8 cellular contexts compared by ENCODE assay signal in genomic region chr1:197200468-197200899, GRCh38. TPM values are rescaled to one million over a fixed set of nuclear protein-coding genes. Genes with fewer than 3 reads are reported as not detected.
A peak's percentile ranks its signal among the peaks of the same experiment; 100 is the strongest.
DNase-seq lines count a peak whose midpoint lies in the region; ATAC-seq and TF ChIP-seq lines count a peak whose summit lies in the region.

No MANE protein-coding gene starts in this region.

- no peaks in the 10 kb centered on the region for H3K9me3 ChIP-seq in gastrocnemius medialis

- peaks cover 49% of the 10 kb centered on the region for H3K4me1 Mint-ChIP-seq in activated naive CD8-positive, alpha-beta T cell treated with anti-CD3 and anti-CD28 coated beads for 36 hours

- DNase-seq in NCI-H1105 treated with DMSO at 0.1 percent for 48 hours (lab: John Stamatoyannopoulos, UW) (peak; percentile 38), NCI-H1105 (lab: John Stamatoyannopoulos, UW) (no peak), left cardiac atrium (no peak), gastrocnemius medialis (no peak), NCI-H524 (lab: John Stamatoyannopoulos, UW) (no peak)
- no peak for DNase-seq in Jurkat, Clone E6-1 (ENCODE audit: low read depth, low spot score)
- DNase-seq in activated naive CD8-positive, alpha-beta T cell treated with anti-CD3 and anti-CD28 coated beads for 36 hours, result peak; percentile 1

- H3K27ac Mint-ChIP-seq in activated naive CD8-positive, alpha-beta T cell treated with anti-CD3 and anti-CD28 coated beads for 36 hours, result peak overlapping the region; percentile 89

- peak overlapping the region; percentile 86 to 94 (median 92) for H3K27ac ChIP-seq in gastrocnemius medialis

- no peak for TF ChIP-seq POLR2A in gastrocnemius medialis (IDR thresholded peaks at IDR 0.05)

- peak overlapping the region; percentile 92 for H3K4me3 ChIP-seq in Jurkat, Clone E6-1 (ENCODE audit: low read length)
- H3K4me3 ChIP-seq in gastrocnemius medialis, result peak overlapping the region; percentile 79 to 88 (median 84)

- intact Hi-C loops in left cardiac atrium (cut with DNase I), result no loop called here
- intact Hi-C loops in gastrocnemius medialis (cut with DNase I; ENCODE audit: low total_unique reads), result no loop called here

- H3K27me3 Mint-ChIP-seq in activated naive CD8-positive, alpha-beta T cell treated with anti-CD3 and anti-CD28 coated beads for 36 hours, result no peaks in the 10 kb centered on the region

- in situ Hi-C loops in gastrocnemius medialis (cut with MboI; ENCODE audit: low sequenced_read_pairs in 4 of 4), result no loop called here

- H3K9me3 Mint-ChIP-seq in activated naive CD8-positive, alpha-beta T cell treated with anti-CD3 and anti-CD28 coated beads for 36 hours, result no peaks in the 10 kb centered on the region

- no peaks in the 10 kb centered on the region for H3K27me3 ChIP-seq in gastrocnemius medialis

- peak overlapping the region; percentile 96 for H3K4me3 Mint-ChIP-seq in activated naive CD8-positive, alpha-beta T cell treated with anti-CD3 and anti-CD28 coated beads for 36 hours

- peaks cover 50 to 54% of the 10 kb centered on the region in 2 donors for H3K4me1 ChIP-seq in gastrocnemius medialis

- TF ChIP-seq CTCF in gastrocnemius medialis (IDR thresholded peaks at IDR 0.05 in 4 of 5, conservative IDR thresholded peaks at IDR 0.05 in 1 of 5), result no peak

- ATAC-seq in left cardiac atrium, result peak; percentile 17 to 46
- ATAC-seq in gastrocnemius medialis, result peak in 1 of 2 donors; percentile 1
- ATAC-seq in HG03175 (IDR thresholded peaks at IDR 0.05; ENCODE audit: unreplicated experiment), result no peak

- peaks cover 14% of the 10 kb centered on the region for H3K36me3 Mint-ChIP-seq in activated naive CD8-positive, alpha-beta T cell treated with anti-CD3 and anti-CD28 coated beads for 36 hours

- no peaks in the 10 kb centered on the region for H3K36me3 ChIP-seq in gastrocnemius medialis

RNA-seq across cellular contexts. Expression of gene ZBTB41, which starts 0.6 kb away (rescaled TPM):
- polyA plus RNA-seq in Jurkat, Clone E6-1 (2012; ENCODE audit: insufficient read depth, insufficient read length), result 2.8 TPM
- 1 to 10 TPM; 3.4 to 3.7 TPM for total RNA-seq in activated naive CD8-positive, alpha-beta T cell treated with anti-CD3 and anti-CD28 coated beads for 36 hours
- total RNA-seq in left cardiac atrium, result 1 to 10 TPM; 8.0 to 9.8 TPM
- 10 to 100 TPM in 2 of 4 donors, 1 to 10 TPM in 2; 6.9 to 14.2 (median 10.9) TPM for total RNA-seq in gastrocnemius medialis

RNA-seq across cellular contexts. Expression of gene ASPM, which starts 54.0 kb away (rescaled TPM):
- 51.4 TPM for polyA plus RNA-seq in Jurkat, Clone E6-1 (2012; ENCODE audit: insufficient read depth, insufficient read length)
- 10 to 100 TPM; 30.2 to 31.4 TPM for total RNA-seq in activated naive CD8-positive, alpha-beta T cell treated with anti-CD3 and anti-CD28 coated beads for 36 hours
- total RNA-seq in left cardiac atrium (under 1 TPM; 0.13 to 0.53 TPM), gastrocnemius medialis (under 1 TPM; 0.05 to 0.52 (median 0.26) TPM)

Comparison
In these comparisons a context has a peak if more than half of its experiments do, and no peak if none do; other contexts are left out.
1. DNase-seq: peak in NCI-H1105 treated with DMSO at 0.1 percent for 48 hours (single experiment) and activated naive CD8-positive, alpha-beta T cell treated with anti-CD3 and anti-CD28 coated beads for 36 hours (single experiment); none in NCI-H1105 (single experiment), Jurkat, Clone E6-1 (single experiment), left cardiac atrium (single experiment), gastrocnemius medialis (0 of 2) and NCI-H524 (0 of 2).
2. RNA of gene ASPM, which starts 54.0 kb away (total RNA-seq): 30.2 to 31.4 TPM in activated naive CD8-positive, alpha-beta T cell treated with anti-CD3 and anti-CD28 coated beads for 36 hours; 0.13 to 0.53 TPM in left cardiac atrium and 0.05 to 0.52 TPM in gastrocnemius medialis; every median in the first group is over 10 times any median in the second.